ENCODE assay signal across 10 cellular contexts in the genomic region with DNA sequence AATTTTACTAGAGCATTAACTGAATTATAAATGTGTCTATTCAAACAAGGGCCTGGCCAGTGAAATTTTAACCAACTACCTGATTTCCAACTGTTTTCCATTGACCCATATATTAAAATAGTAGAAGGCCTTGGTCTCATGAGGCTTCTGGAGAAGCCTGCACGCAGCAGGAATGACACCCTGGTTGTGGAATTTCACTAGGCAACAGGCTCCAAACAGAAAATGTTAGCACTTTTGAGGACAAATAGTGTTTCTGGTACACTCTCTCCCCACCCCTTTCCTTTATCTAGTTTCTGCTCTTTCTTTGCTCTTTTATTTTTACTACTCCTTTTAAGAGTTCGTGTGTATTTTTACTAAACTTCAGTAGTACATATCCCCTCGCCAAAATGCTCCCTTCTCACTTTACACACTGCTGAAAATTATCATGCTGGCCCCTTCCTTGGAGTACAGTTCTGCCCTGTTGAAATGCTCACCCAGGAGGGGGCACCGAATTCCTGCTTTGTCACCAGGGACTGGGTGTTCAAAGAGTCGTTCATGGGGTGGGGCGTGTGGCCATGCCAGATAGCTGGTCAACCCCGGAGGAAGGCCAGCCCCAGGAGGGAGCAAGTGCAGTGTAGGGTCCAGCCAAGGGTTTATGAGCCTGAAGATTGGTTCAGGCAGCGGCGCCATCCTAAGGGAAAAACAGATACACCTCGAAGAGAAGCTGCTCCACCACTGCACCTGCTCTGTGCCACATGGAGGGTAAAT. TPM values are rescaled to one million over a fixed set of nuclear protein-coding genes. Genes with fewer than 3 reads are reported as not detected.
A peak's percentile ranks its signal among the peaks of the same experiment; 100 is the strongest.
DNase-seq lines count a peak whose midpoint lies in the region; ATAC-seq, FAIRE-seq and TF ChIP-seq lines count a peak whose summit lies in the region.
"Had no signal": no experiment of that assay in that cellular context is flagged by ENCODE, and none has a peak within 500 bp of the region (broad histone marks: within the 10 kb centered on the region; RNA-seq: fewer than 3 reads in every experiment).

No MANE protein-coding gene starts in this region.

- 71 to 72% methylated on average over 10 of the region's 10 CpGs for WGBS in esophagus, 2 donors

- no peak for ATAC-seq in HG02938 (IDR thresholded peaks at IDR 0.05; ENCODE audit: unreplicated experiment)

- H3K27ac ChIP-seq in esophagus (ENCODE audit: low read depth in 2 of 2, low read length in 1 of 2), result peak overlapping the region; percentile 45 to 57

- H3K4me3 ChIP-seq in Loucy (ENCODE audit: low read length, poor library complexity, severe bottlenecking) (no peak overlapping the region), esophagus (ENCODE audit: low read depth in 1 of 2, low read length in 2 of 2) (no peak overlapping the region)

- H3K27me3 ChIP-seq in Loucy (ENCODE audit: insufficient read depth, low read length, poor library complexity, severe bottlenecking), result no peaks in the 10 kb centered on the region
- no peaks in the 10 kb centered on the region for H3K27me3 ChIP-seq in esophagus (ENCODE audit: control insufficient read depth in 1 of 2, insufficient read depth in 2 of 2, low read length in 2 of 2)

- no peak for FAIRE-seq in H54 (lab: Jason Lieb, UNC)

- no peaks in the 10 kb centered on the region for H3K79me2 ChIP-seq in Loucy (ENCODE audit: insufficient read depth, low read length)

- peak overlapping the region; percentile 68 for H3K4me2 ChIP-seq in Loucy (ENCODE audit: low read depth, low read length, poor library complexity, severe bottlenecking)

- no peaks in the 10 kb centered on the region for H3K36me3 ChIP-seq in Loucy (ENCODE audit: insufficient read depth, low read length)
- no peaks in the 10 kb centered on the region for H3K36me3 ChIP-seq in esophagus (ENCODE audit: control insufficient read depth in 2 of 2, insufficient read depth in 2 of 2, low read length in 1 of 2)

- H3K4me1 ChIP-seq in Loucy (ENCODE audit: insufficient read depth, low read length, poor library complexity, severe bottlenecking) (peaks cover 55% of the 10 kb centered on the region), esophagus (ENCODE audit: control insufficient read depth in 2 of 2, insufficient read depth in 2 of 2, low read length in 1 of 2) (no peaks in the 10 kb centered on the region)

- H3K9ac ChIP-seq in Loucy (ENCODE audit: low read depth, low read length, poor library complexity, severe bottlenecking), result peak overlapping the region; percentile 56

- H3K9me3 ChIP-seq in Loucy (ENCODE audit: insufficient read depth, low read depth, low read length) (no peaks in the 10 kb centered on the region), esophagus (ENCODE audit: control insufficient read depth in 2 of 2, insufficient read depth in 1 of 2, low read depth in 1 of 2, low read length in 1 of 2) (no peaks in the 10 kb centered on the region)

- no peak overlapping the region for H2AFZ ChIP-seq in Loucy (ENCODE audit: low read length)

- H3F3A ChIP-seq in Loucy (ENCODE audit: low read depth), result no peaks in the 10 kb centered on the region

- no peak for TF ChIP-seq CTCF in Loucy (conservative IDR thresholded peaks at IDR 0.05; ENCODE audit: low read length)

- TF ChIP-seq POLR2A in H54 (IDR thresholded peaks at IDR 0.05; ENCODE audit: low read depth, low read length), result no peak

- DNase-seq in AG08395 (ENCODE audit: low spot score) (peak; percentile 92), non-pigmented ciliary epithelial cell (ENCODE audit: low read depth) (peak; percentile 74), NCI-H146 (lab: John Stamatoyannopoulos, UW) (no peak), foreskin melanocyte (no peak), H54 (ENCODE audit: insufficient read length, low spot score) (no peak)
- DNase-seq: activated CD4-positive, alpha-beta T cell treated with anti-CD3 and anti-CD28 coated beads for 4 hours; NCI-H446 had no signal

- H4K20me1 ChIP-seq in Loucy (ENCODE audit: insufficient read depth, low read length, poor library complexity, severe bottlenecking), result no peaks in the 10 kb centered on the region

- H3K9me2 ChIP-seq in Loucy (replicated peaks; ENCODE audit: low read depth, low read length), result no peaks in the 10 kb centered on the region

RNA-seq across cellular contexts. Expression of gene COL6A3, which starts 22.1 kb away (rescaled TPM):
- polyA plus RNA-seq in esophagus, result 10 to 100 TPM in 1 of 2 donors, 1 to 10 TPM in 1; 4.3 to 10.3 TPM

RNA-seq across cellular contexts. Expression of gene MLPH, which starts 51.0 kb away (rescaled TPM):
- polyA plus RNA-seq in esophagus, result 1 to 10 TPM; 3.4 to 4.4 TPM

Comparison
In these comparisons a context has a peak if more than half of its experiments do, and no peak if none do; other contexts are left out.
1. DNase-seq: peak in AG08395 (single experiment) and non-pigmented ciliary epithelial cell (single experiment); none in NCI-H146 (single experiment), foreskin melanocyte (single experiment) and H54 (single experiment).